In genomic region chr14:54808326-54809161, GRCh38 we compare ENCODE assay signal across 2 cellular contexts.
TF ChIP-seq lines count a peak whose summit lies in the region.

No MANE protein-coding gene starts in this region.

TF ChIP-seq in HEK293, 187 proteins besides CTCF, POLR2A, EP300 and RAD21 (continued from another document):
- no peak for TF ChIP-seq ZNF513 (tag by site-specific recombination; IDR thresholded peaks at IDR 0.05)

TF ChIP-seq in SK-N-SH, 30 proteins besides CTCF, POLR2A, EP300 and RAD21 (continued from another document):
- no peak for TF ChIP-seq NRF1 (IDR thresholded peaks at IDR 0.05; ENCODE audit: low read depth, low read length)
- TF ChIP-seq, protein P1, sequence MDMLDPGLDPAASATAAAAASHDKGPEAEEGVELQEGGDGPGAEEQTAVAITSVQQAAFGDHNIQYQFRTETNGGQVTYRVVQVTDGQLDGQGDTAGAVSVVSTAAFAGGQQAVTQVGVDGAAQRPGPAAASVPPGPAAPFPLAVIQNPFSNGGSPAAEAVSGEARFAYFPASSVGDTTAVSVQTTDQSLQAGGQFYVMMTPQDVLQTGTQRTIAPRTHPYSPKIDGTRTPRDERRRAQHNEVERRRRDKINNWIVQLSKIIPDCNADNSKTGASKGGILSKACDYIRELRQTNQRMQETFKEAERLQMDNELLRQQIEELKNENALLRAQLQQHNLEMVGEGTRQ (IDR thresholded peaks at IDR 0.05; ENCODE audit: borderline replicate concordance, low read depth, low read length): no peak
- TF ChIP-seq FOSL2 (IDR thresholded peaks at IDR 0.05; ENCODE audit: borderline replicate concordance, low read depth): no peak
- TF ChIP-seq RXRA (IDR thresholded peaks at IDR 0.05; ENCODE audit: borderline replicate concordance, low read depth): no peak
- no peak; the same call in 1 of the 2 replicates for TF ChIP-seq RFX5 (IDR thresholded peaks at IDR 0.05; ENCODE audit: low read length)
- TF ChIP-seq, protein P2, sequence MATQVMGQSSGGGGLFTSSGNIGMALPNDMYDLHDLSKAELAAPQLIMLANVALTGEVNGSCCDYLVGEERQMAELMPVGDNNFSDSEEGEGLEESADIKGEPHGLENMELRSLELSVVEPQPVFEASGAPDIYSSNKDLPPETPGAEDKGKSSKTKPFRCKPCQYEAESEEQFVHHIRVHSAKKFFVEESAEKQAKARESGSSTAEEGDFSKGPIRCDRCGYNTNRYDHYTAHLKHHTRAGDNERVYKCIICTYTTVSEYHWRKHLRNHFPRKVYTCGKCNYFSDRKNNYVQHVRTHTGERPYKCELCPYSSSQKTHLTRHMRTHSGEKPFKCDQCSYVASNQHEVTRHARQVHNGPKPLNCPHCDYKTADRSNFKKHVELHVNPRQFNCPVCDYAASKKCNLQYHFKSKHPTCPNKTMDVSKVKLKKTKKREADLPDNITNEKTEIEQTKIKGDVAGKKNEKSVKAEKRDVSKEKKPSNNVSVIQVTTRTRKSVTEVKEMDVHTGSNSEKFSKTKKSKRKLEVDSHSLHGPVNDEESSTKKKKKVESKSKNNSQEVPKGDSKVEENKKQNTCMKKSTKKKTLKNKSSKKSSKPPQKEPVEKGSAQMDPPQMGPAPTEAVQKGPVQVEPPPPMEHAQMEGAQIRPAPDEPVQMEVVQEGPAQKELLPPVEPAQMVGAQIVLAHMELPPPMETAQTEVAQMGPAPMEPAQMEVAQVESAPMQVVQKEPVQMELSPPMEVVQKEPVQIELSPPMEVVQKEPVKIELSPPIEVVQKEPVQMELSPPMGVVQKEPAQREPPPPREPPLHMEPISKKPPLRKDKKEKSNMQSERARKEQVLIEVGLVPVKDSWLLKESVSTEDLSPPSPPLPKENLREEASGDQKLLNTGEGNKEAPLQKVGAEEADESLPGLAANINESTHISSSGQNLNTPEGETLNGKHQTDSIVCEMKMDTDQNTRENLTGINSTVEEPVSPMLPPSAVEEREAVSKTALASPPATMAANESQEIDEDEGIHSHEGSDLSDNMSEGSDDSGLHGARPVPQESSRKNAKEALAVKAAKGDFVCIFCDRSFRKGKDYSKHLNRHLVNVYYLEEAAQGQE (IDR thresholded peaks at IDR 0.05; ENCODE audit: low read depth, low read length): no peak
- TF ChIP-seq, protein P3, sequence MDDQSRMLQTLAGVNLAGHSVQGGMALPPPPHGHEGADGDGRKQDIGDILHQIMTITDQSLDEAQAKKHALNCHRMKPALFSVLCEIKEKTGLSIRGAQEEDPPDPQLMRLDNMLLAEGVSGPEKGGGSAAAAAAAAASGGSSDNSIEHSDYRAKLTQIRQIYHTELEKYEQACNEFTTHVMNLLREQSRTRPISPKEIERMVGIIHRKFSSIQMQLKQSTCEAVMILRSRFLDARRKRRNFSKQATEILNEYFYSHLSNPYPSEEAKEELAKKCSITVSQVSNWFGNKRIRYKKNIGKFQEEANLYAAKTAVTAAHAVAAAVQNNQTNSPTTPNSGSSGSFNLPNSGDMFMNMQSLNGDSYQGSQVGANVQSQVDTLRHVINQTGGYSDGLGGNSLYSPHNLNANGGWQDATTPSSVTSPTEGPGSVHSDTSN (IDR thresholded peaks at IDR 0.05): no peak
- peak; percentile 88 for TF ChIP-seq MXI1 (IDR thresholded peaks at IDR 0.05; ENCODE audit: low read depth, low read length)
- no peak for TF ChIP-seq YY1 (IDR thresholded peaks at IDR 0.05; ENCODE audit: low read depth)
- TF ChIP-seq GATA2 (CRISPR knock-in tag; IDR thresholded peaks at IDR 0.05): peak; percentile 98
- no peak for TF ChIP-seq ELF1 (IDR thresholded peaks at IDR 0.05)
- no peak for TF ChIP-seq MEF2A (IDR thresholded peaks at IDR 0.05; ENCODE audit: borderline replicate concordance, low read depth)
- TF ChIP-seq JUND (IDR thresholded peaks at IDR 0.05): no peak
- peak; percentile 93 for TF ChIP-seq FOXJ3 (CRISPR knock-in tag; IDR thresholded peaks at IDR 0.05)
- no peak for TF ChIP-seq NFIC (IDR thresholded peaks at IDR 0.05; ENCODE audit: borderline replicate concordance)
- peak; percentile 83 for TF ChIP-seq RCOR1 (IDR thresholded peaks at IDR 0.05; ENCODE audit: low read length)
- TF ChIP-seq TCF12 (IDR thresholded peaks at IDR 0.05): 0 out of 2 replicates have a peak, but pooled peaks have one; percentile 8
- TF ChIP-seq CHD2 (IDR thresholded peaks at IDR 0.05; ENCODE audit: low read length, partially characterized antibody): peak; percentile 79
- TF ChIP-seq TAF1 (IDR thresholded peaks at IDR 0.05; ENCODE audit: borderline replicate concordance, low read depth, low read length): no peak
- TF ChIP-seq SIN3A (IDR thresholded peaks at IDR 0.05; ENCODE audit: borderline replicate concordance, low read depth, low read length): no peak
TF ChIP-seq in SK-N-SH: peak in this region for 6.
